ENCODE assay signal across 8 cellular contexts in genomic region chr22:39175127-39176066, GRCh38. TPM values are rescaled to one million over a fixed set of nuclear protein-coding genes. Genes with fewer than 3 reads are reported as not detected.
DNase-seq lines count a peak whose midpoint lies in the region; ATAC-seq and TF ChIP-seq lines count a peak whose summit lies in the region.

No MANE protein-coding gene starts in this region.

- H3K9ac ChIP-seq in mucosa of rectum (ENCODE audit: low read depth in 1 of 2, low read length in 2 of 2): no peak overlapping the region

- no peak for TF ChIP-seq POLR2A in transverse colon (IDR thresholded peaks at IDR 0.05)

- intact Hi-C loops in dorsolateral prefrontal cortex (cut with DNase I): no loop called here
- intact Hi-C loops in transverse colon (cut with DNase I; ENCODE audit: low total_unique reads): loop anchor here (10.0 kb wide), 1 partner anchor 349 kb away; the partner anchor contains the start of gene ATF4

- WGBS in transverse colon (ENCODE audit: low coverage in 1 of 2), 2 donors: 72 to 90% methylated on average over 7 to 21 of the region's 22 CpGs

- H3K4me1 ChIP-seq in mucosa of rectum (ENCODE audit: control insufficient read depth in 2 of 2, insufficient read depth in 2 of 2, low read length in 2 of 2) (peaks cover 18 to 19% of the 10 kb centered on the region in 2 donors), transverse colon (peaks cover 22 to 45% (median 28%) of the 10 kb centered on the region in 4 donors)

- peak; percentile 62 for DNase-seq in activated effector memory CD4-positive, alpha-beta T cell treated with anti-CD3 and anti-CD28 coated beads, Interleukin-2, amount 50 U/mL, for 16 hours
- no peak for DNase-seq in activated effector memory CD4-positive, alpha-beta T cell treated with Interleukin-2 at 50 U/mL for 16 hours
- DNase-seq in dorsolateral prefrontal cortex (no peak), transverse colon (no peak), C1 segment of cervical spinal cord (lab: John Stamatoyannopoulos, UW) (no peak)
- DNase-seq in activated CD8-positive, alpha-beta memory T cell treated with anti-CD3 and anti-CD28 coated beads, Interleukin-2, amount 50 U/mL, for 4 hours: no peak

- no peaks in the 10 kb centered on the region for H3K9me3 ChIP-seq in mucosa of rectum (ENCODE audit: control insufficient read depth in 2 of 2, low read length in 2 of 2)
- H3K9me3 ChIP-seq in transverse colon: no peaks in the 10 kb centered on the region

- no peak overlapping the region for H3K4me3 ChIP-seq in dorsolateral prefrontal cortex
- no peak overlapping the region for H3K4me3 ChIP-seq in mucosa of rectum (ENCODE audit: low read length in 2 of 2)
- H3K4me3 ChIP-seq in transverse colon: no peak overlapping the region

- H3K27ac ChIP-seq in dorsolateral prefrontal cortex: peak overlapping the region in 32 of 59 donors; percentile 2 to 78 (median 50)
- peak overlapping the region; percentile 54 to 78 for H3K27ac ChIP-seq in mucosa of rectum (ENCODE audit: low read depth in 2 of 2, low read length in 2 of 2)
- H3K27ac ChIP-seq in transverse colon: peak overlapping the region; percentile 76 to 79 (median 78)

- in situ Hi-C loops in transverse colon (cut with MboI; ENCODE audit: low pct_ligation_motif_present in 1 of 4, low pct_unique_long_range_greater_than_20kb in 1 of 4, low sequenced_read_pairs in 3 of 4): loop anchor here in 3 of 4 donors (5.0 to 10.0 kb wide), 3 partner anchors 129 to 139 kb away; partner anchors contain the start of gene RPL3 (in 1 of the 3)

- H3K27me3 ChIP-seq in dorsolateral prefrontal cortex (no peaks in the 10 kb centered on the region), mucosa of rectum (ENCODE audit: control insufficient read depth in 2 of 2, insufficient read depth in 2 of 2, low read length in 2 of 2) (peaks cover 0 to 3% of the 10 kb centered on the region in 2 donors), transverse colon (peaks cover 6% of the 10 kb centered on the region)

- TF ChIP-seq CTCF in dorsolateral prefrontal cortex (IDR thresholded peaks at IDR 0.05 in 54 of 56, conservative IDR thresholded peaks at IDR 0.05 in 2 of 56; ENCODE audit: low read depth in 1 of 56, partially characterized antibody in 56 of 56) (no peak), transverse colon (IDR thresholded peaks at IDR 0.05) (no peak)

- no peak for ATAC-seq in GM19395 (IDR thresholded peaks at IDR 0.05; ENCODE audit: unreplicated experiment)

- TF ChIP-seq EP300 in transverse colon (IDR thresholded peaks at IDR 0.05; ENCODE audit: low read depth): no peak

- H3K36me3 ChIP-seq in mucosa of rectum (ENCODE audit: control insufficient read depth in 2 of 2, insufficient read depth in 2 of 2, low read length in 2 of 2): no peaks in the 10 kb centered on the region
- no peaks in the 10 kb centered on the region for H3K36me3 ChIP-seq in transverse colon

RNA-seq across cellular contexts. Expression of gene CBX7, which starts 22.9 kb away (rescaled TPM):
- total RNA-seq in dorsolateral prefrontal cortex (100 to 1,000 TPM; 112 to 229 (median 170) TPM), transverse colon (100 to 1,000 TPM in 1 of 4 donors, 10 to 100 TPM in 3; 15.3 to 129 (median 58.4) TPM)
